ENCODE assay signal across 1 cellular context in the genomic region with DNA sequence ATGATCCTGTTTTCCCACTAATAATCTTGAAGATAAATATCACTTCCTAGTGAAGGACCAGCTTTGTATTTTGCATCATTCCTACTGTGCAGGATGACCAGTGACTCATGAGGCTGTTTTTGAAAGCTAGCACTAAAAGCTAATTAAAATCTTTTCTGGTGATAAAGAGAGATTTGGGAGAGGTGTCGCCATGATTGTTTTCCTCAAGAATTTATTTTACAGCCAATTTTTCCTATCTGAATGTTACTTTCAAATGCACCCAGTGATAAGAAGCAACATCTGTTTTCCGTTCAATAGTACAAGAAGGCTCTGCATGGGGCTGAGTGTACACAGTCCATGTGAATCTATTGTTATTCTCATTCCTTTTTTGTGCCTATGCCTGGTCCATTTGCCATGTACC.
TF ChIP-seq lines count a peak whose summit lies in the region.

No MANE protein-coding gene starts in this region.

TF ChIP-seq in IMR-90, 13 proteins besides CTCF, POLR2A, EP300 and RAD21 (continued from another document):
- TF ChIP-seq, protein P1, sequence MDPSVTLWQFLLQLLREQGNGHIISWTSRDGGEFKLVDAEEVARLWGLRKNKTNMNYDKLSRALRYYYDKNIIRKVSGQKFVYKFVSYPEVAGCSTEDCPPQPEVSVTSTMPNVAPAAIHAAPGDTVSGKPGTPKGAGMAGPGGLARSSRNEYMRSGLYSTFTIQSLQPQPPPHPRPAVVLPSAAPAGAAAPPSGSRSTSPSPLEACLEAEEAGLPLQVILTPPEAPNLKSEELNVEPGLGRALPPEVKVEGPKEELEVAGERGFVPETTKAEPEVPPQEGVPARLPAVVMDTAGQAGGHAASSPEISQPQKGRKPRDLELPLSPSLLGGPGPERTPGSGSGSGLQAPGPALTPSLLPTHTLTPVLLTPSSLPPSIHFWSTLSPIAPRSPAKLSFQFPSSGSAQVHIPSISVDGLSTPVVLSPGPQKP (IDR thresholded peaks at IDR 0.05; ENCODE audit: borderline replicate concordance, low read depth, low read length) = no peak
